ENCODE assay signal across 17 cellular contexts in the genomic region with DNA sequence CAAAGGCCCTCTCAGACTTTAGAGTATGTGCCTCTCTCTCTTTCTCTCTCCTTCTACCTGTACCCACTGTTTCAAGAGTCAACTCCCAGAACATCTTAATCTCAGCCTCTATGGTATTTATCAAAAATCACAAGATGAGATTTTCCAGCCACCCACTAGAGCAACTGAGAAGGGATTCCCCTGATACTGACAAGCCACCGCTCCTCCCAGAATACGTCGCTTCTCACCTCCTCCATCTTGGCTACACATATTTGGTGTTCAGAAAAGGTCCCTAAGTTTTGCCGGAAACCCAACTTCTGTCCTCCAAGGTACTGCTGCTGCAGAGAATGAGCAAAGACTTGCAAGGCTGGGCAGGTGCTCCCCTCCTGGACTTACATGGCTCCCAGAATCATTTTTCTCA. TPM values are rescaled to one million over a fixed set of nuclear protein-coding genes. Genes with fewer than 3 reads are reported as not detected.
A peak's percentile ranks its signal among the peaks of the same experiment; 100 is the strongest.
DNase-seq lines count a peak whose midpoint lies in the region; ATAC-seq lines count a peak whose summit lies in the region.
"Had no signal": no experiment of that assay in that cellular context is flagged by ENCODE, and none has a peak within 500 bp of the region (broad histone marks: within the 10 kb centered on the region; RNA-seq: fewer than 3 reads in every experiment).

No MANE protein-coding gene starts in this region.

- no peak for DNase-seq in activated CD4-positive, CD25-positive, alpha-beta regulatory T cell treated with anti-CD3 and anti-CD28 coated beads, Interleukin-2, amount 50 U/mL, for 72 hours
- DNase-seq in T-helper 2 cell treated with Interferon-gamma antibody and Interleukin-4, amounts not matched to agents 5 μg/mL and 100 μg/mL, for 36 hours (ENCODE audit: low spot score) = peak; percentile 44
- peak; percentile 39 for DNase-seq in stimulated activated CD4-positive, alpha-beta T cell treated with anti-CD3 and anti-CD28 coated beads, Interleukin-2, amount 100 ng/mL, for 4 hours (ENCODE audit: low read depth)
- no peak for DNase-seq in NCI-H524 treated with DMSO at 0.1 percent for 48 hours (lab: John Stamatoyannopoulos, UW)
- no peak for DNase-seq in Kasumi-1 (lab: John Stamatoyannopoulos, UW)
- DNase-seq: amniotic stem cell, hippocampal formation, kidney glomerular epithelial cell, NCI-H187, NCI-H510A, upper lobe of left lung had no signal

- peak; percentile 9 to 19 for ATAC-seq in activated CD4-positive, CD25-positive, alpha-beta regulatory T cell treated with anti-CD3 and anti-CD28 coated beads, Interleukin-2, amount 50 U/mL, for 24 hours
- ATAC-seq in activated T-helper 17 cell treated with anti-CD3 and anti-CD28 coated beads, Interleukin-2, amount 50 U/mL, for 72 hours (replicated peaks) = peak; percentile 66
- ATAC-seq in GM21423 (IDR thresholded peaks at IDR 0.05; ENCODE audit: unreplicated experiment) = no peak
- ATAC-seq: Right ventricle myocardium inferior had no signal

- H3K27me3 Mint-ChIP-seq in T-helper 2 cell treated with Interferon-gamma antibody and Interleukin-4, amounts not matched to agents 5 μg/mL and 100 μg/mL, for 36 hours (ENCODE audit: low read depth) = no peaks in the 10 kb centered on the region
- H3K27me3 Mint-ChIP-seq in activated T-helper 17 cell treated with anti-CD3 and anti-CD28 coated beads, Interleukin-2, amount 50 U/mL, for 72 hours = no peaks in the 10 kb centered on the region

- no peaks in the 10 kb centered on the region for H3K9me3 Mint-ChIP-seq in T-helper 2 cell treated with Interferon-gamma antibody and Interleukin-4, amounts not matched to agents 5 μg/mL and 100 μg/mL, for 36 hours
- H3K9me3 Mint-ChIP-seq in activated T-helper 17 cell treated with anti-CD3 and anti-CD28 coated beads, Interleukin-2, amount 50 U/mL, for 72 hours = peaks cover 12% of the 10 kb centered on the region

- H3K4me3 Mint-ChIP-seq in T-helper 2 cell treated with Interferon-gamma antibody and Interleukin-4, amounts not matched to agents 5 μg/mL and 100 μg/mL, for 36 hours = peak overlapping the region; percentile 47
- peak overlapping the region; percentile 84 for H3K4me3 Mint-ChIP-seq in activated T-helper 17 cell treated with anti-CD3 and anti-CD28 coated beads, Interleukin-2, amount 50 U/mL, for 72 hours

- H3K27ac Mint-ChIP-seq in T-helper 2 cell treated with Interferon-gamma antibody and Interleukin-4, amounts not matched to agents 5 μg/mL and 100 μg/mL, for 36 hours = peak overlapping the region; percentile 86
- H3K27ac Mint-ChIP-seq in activated T-helper 17 cell treated with anti-CD3 and anti-CD28 coated beads, Interleukin-2, amount 50 U/mL, for 72 hours = peak overlapping the region; percentile 97

- peaks cover 59% of the 10 kb centered on the region for H3K4me1 Mint-ChIP-seq in T-helper 2 cell treated with Interferon-gamma antibody and Interleukin-4, amounts not matched to agents 5 μg/mL and 100 μg/mL, for 36 hours (ENCODE audit: low read depth)
- peaks cover 58% of the 10 kb centered on the region for H3K4me1 Mint-ChIP-seq in activated T-helper 17 cell treated with anti-CD3 and anti-CD28 coated beads, Interleukin-2, amount 50 U/mL, for 72 hours

- H3K36me3 Mint-ChIP-seq in T-helper 2 cell treated with Interferon-gamma antibody and Interleukin-4, amounts not matched to agents 5 μg/mL and 100 μg/mL, for 36 hours (ENCODE audit: low read depth) = peaks cover 4% of the 10 kb centered on the region
- peaks cover 13% of the 10 kb centered on the region for H3K36me3 Mint-ChIP-seq in activated T-helper 17 cell treated with anti-CD3 and anti-CD28 coated beads, Interleukin-2, amount 50 U/mL, for 72 hours (ENCODE audit: low read depth)

RNA-seq across cellular contexts. Expression of a gene that starts 6.1 kb away (rescaled TPM):
- total RNA-seq in activated T-helper 17 cell treated with anti-CD3 and anti-CD28 coated beads, Interleukin-2, amount 50 U/mL, for 72 hours = under 1 TPM; 0.09 to 0.85 TPM
- total RNA-seq: mesenteric fat pad; Right ventricle myocardium inferior; T-helper 2 cell treated with Interferon-gamma antibody and Interleukin-4, amounts not matched to agents 100 ng/mL and 5 ng/mL, for 36 hours; upper lobe of left lung had no signal

RNA-seq across cellular contexts. Expression of a gene that starts 17.3 kb away (rescaled TPM):
- 10 to 100 TPM in 1 of 2 donors, 1 to 10 TPM in 1; 9.3 to 20.3 TPM for total RNA-seq in activated T-helper 17 cell treated with anti-CD3 and anti-CD28 coated beads, Interleukin-2, amount 50 U/mL, for 72 hours

RNA-seq across cellular contexts. Expression of a gene that starts 20.6 kb away (rescaled TPM):
- total RNA-seq in activated T-helper 17 cell treated with anti-CD3 and anti-CD28 coated beads, Interleukin-2, amount 50 U/mL, for 72 hours = 100 to 1,000 TPM; 144 to 277 TPM

RNA-seq across cellular contexts. Expression of a gene that starts 51.2 kb away (rescaled TPM):
- 10 to 100 TPM; 35.4 to 46.9 TPM for total RNA-seq in activated T-helper 17 cell treated with anti-CD3 and anti-CD28 coated beads, Interleukin-2, amount 50 U/mL, for 72 hours

Comparison
In these comparisons a context has a peak if more than half of its experiments do, and no peak if none do; other contexts are left out.
1. DNase-seq: peak in T-helper 2 cell treated with Interferon-gamma antibody and Interleukin-4, amounts not matched to agents 5 μg/mL and 100 μg/mL, for 36 hours (single experiment) and stimulated activated CD4-positive, alpha-beta T cell treated with anti-CD3 and anti-CD28 coated beads, Interleukin-2, amount 100 ng/mL, for 4 hours (single experiment); none in activated CD4-positive, CD25-positive, alpha-beta regulatory T cell treated with anti-CD3 and anti-CD28 coated beads, Interleukin-2, amount 50 U/mL, for 72 hours (single experiment), NCI-H524 treated with DMSO at 0.1 percent for 48 hours (single experiment) and Kasumi-1 (0 of 2).